In genomic region chr12:96263449-96263902, GRCh38 we compare ENCODE assay signal across 10 cellular contexts.
DNase-seq lines count a peak whose midpoint lies in the region; ATAC-seq and TF ChIP-seq lines count a peak whose summit lies in the region.
"Had no signal": no experiment of that assay in that cellular context is flagged by ENCODE, and none has a peak within 500 bp of the region (broad histone marks: within the 10 kb centered on the region; RNA-seq: fewer than 3 reads in every experiment).

No MANE protein-coding gene starts in this region.

- intact Hi-C loops in breast epithelium (cut with DNase I; ENCODE audit: low total_unique reads) = no loop called here

- H3K4me1 ChIP-seq in breast epithelium = no peaks in the 10 kb centered on the region

- no peak for TF ChIP-seq POLR2A in breast epithelium (IDR thresholded peaks at IDR 0.05)

- H3K9me3 ChIP-seq in breast epithelium = no peaks in the 10 kb centered on the region

- H3K27ac ChIP-seq in breast epithelium = peak overlapping the region; percentile 8 to 36

- no peaks in the 10 kb centered on the region for H3K36me3 ChIP-seq in breast epithelium

- peak; percentile 64 for DNase-seq in COLO668 (lab: John Stamatoyannopoulos, UW; ENCODE audit: unreplicated experiment)
- DNase-seq in NCI-H1092 treated with DMSO at 0.1 percent for 48 hours (lab: John Stamatoyannopoulos, UW) = peak; percentile 87
- no peak for DNase-seq in breast epithelium (ENCODE audit: low spot score in 2 of 2)
- peak; percentile 37 for DNase-seq in midbrain (lab: John Stamatoyannopoulos, UW)
- DNase-seq in NCI-H2107 treated with DMSO at 0.1 percent for 48 hours (lab: John Stamatoyannopoulos, UW; ENCODE audit: unreplicated experiment) = no peak
- no peak for DNase-seq in UCSD-AML1 (lab: John Stamatoyannopoulos, UW; ENCODE audit: unreplicated experiment)
- DNase-seq: DMS79 treated with DMSO at 0.1 percent for 48 hours, T-cell had no signal

- TF ChIP-seq CTCF in breast epithelium (IDR thresholded peaks at IDR 0.05) = no peak

- no peak overlapping the region for H3K4me3 ChIP-seq in breast epithelium

- H3K27me3 ChIP-seq in breast epithelium = no peaks in the 10 kb centered on the region

- ATAC-seq in GM18867 (IDR thresholded peaks at IDR 0.05; ENCODE audit: unreplicated experiment) (no peak), HG02981 (IDR thresholded peaks at IDR 0.05; ENCODE audit: unreplicated experiment) (no peak)
- ATAC-seq: T-cell had no signal

Comparison
In these comparisons a context has a peak if more than half of its experiments do, and no peak if none do; other contexts are left out.
1. DNase-seq: peak in COLO668 (single experiment), NCI-H1092 treated with DMSO at 0.1 percent for 48 hours (single experiment) and midbrain (single experiment); none in breast epithelium (0 of 2), NCI-H2107 treated with DMSO at 0.1 percent for 48 hours (single experiment) and UCSD-AML1 (single experiment).